ENCODE assay signal across 9 cellular contexts in the genomic region with DNA sequence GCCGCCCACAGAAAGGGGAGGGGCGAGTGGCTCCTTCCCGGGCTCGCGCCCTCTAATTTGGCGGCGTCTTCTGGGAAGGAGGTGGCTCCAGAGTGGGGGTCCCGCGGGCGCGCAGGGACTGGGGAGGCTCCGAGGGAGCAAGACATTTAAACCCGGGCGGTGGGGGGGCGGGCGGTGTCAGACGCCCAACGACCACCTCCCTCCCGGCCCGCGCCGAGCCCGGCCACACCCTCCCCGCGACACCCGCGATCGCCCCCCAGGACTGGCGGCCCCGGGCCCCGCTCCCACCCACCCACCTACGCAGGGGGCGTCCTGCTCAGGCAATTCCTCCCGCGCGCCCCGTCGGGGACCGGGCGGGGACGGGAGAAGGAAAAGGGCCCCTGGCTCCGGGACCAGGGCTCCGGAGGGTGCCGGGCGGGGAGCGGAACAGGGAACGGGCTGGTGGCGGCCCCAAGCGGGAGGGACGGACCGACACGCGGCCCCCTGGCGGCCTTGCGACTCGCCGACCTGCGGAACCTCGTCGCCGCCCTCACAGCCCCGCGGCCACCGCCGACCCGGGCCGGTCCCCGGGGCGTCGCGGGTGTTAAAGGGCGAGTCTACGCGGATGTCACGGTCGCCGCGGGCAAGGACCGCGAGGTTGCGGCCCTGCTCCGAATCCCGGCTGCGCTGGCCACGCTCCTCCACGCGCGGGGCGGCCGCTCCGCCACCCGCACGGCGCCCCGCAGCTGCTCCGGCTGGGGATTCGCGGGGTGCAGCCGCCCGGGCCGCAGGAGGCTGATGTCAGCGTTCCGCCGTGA.
DNase-seq lines count a peak whose midpoint lies in the region; ATAC-seq, FAIRE-seq and TF ChIP-seq lines count a peak whose summit lies in the region.
"Had no signal": no experiment of that assay in that cellular context is flagged by ENCODE, and none has a peak within 500 bp of the region (broad histone marks: within the 10 kb centered on the region; RNA-seq: fewer than 3 reads in every experiment).

No MANE protein-coding gene starts in this region.

- intact Hi-C loops in natural killer cell (cut with micrococcal nuclease): no loop called here

- H3K4me3 Mint-ChIP-seq in natural killer cell: peak overlapping the region; percentile 65

- peaks cover 34 to 50% of the 10 kb centered on the region in 2 donors for H3K27me3 Mint-ChIP-seq in natural killer cell (ENCODE audit: low read depth in 2 of 2)

- CTCF ChIA-PET in BJ (lab: Yijun Ruan, JAX): interaction anchor here (0.7 to 1.9 kb wide), 3 partner anchors 10 to 13 kb away, joined by 4 to 5 read pairs (median 4); no protein-coding TSS in a partner anchor

- peaks cover 9% of the 10 kb centered on the region for H3K36me3 Mint-ChIP-seq in natural killer cell

- H3K27ac ChIP-seq in HUES6 (ENCODE audit: low read depth, low read length) (no peak overlapping the region), coronary artery (no peak overlapping the region), small intestine (ENCODE audit: low read depth in 1 of 2, low read length in 1 of 2) (no peak overlapping the region)

- no peak overlapping the region for H3K9ac ChIP-seq in HUES6 (ENCODE audit: low read length)

- H3K4me1 Mint-ChIP-seq in natural killer cell: peaks cover 5% of the 10 kb centered on the region in 2 donors

- WGBS in small intestine, 3 donors: 3 to 11% (median 5%) methylated on average over 55 to 104 of the region's 104 CpGs

- H3K9me3 Mint-ChIP-seq in natural killer cell: no peaks in the 10 kb centered on the region

- FAIRE-seq in RCC 7860 (lab: Jason Lieb, UNC): no peak
- no peak for FAIRE-seq in small intestine (lab: Jason Lieb, UNC)
- FAIRE-seq: GM12891 had no signal

- H3K36me3 ChIP-seq in BJ (ENCODE audit: control insufficient read depth, insufficient read depth, low read length) (no peaks in the 10 kb centered on the region), HUES6 (ENCODE audit: control insufficient read depth, insufficient read depth, low read length) (no peaks in the 10 kb centered on the region), small intestine (ENCODE audit: control insufficient read depth in 2 of 2, insufficient read depth in 2 of 2, low read length in 2 of 2) (no peaks in the 10 kb centered on the region)

- H3K4me1 ChIP-seq in HUES6 (ENCODE audit: control insufficient read depth, insufficient read depth, low read length) (no peaks in the 10 kb centered on the region), small intestine (ENCODE audit: control insufficient read depth in 2 of 2, insufficient read depth in 1 of 2, low read depth in 1 of 2, low read length in 1 of 2) (no peaks in the 10 kb centered on the region)

- H3K9me3 ChIP-seq in HUES6 (ENCODE audit: control insufficient read depth, insufficient read depth, low read depth, low read length): no peaks in the 10 kb centered on the region
- H3K9me3 ChIP-seq in small intestine (ENCODE audit: control insufficient read depth, low read depth): no peaks in the 10 kb centered on the region

- POLR2A ChIA-PET in BJ (lab: Charles Lee): no interaction called here

- ATAC-seq in natural killer cell: peak in 1 of 3 donors; percentile 61
- ATAC-seq in GM21447 (IDR thresholded peaks at IDR 0.05; ENCODE audit: unreplicated experiment): no peak

- peak overlapping the region; percentile 17 for H3K4me3 ChIP-seq in BJ (ENCODE audit: low read depth, low read length)
- peak overlapping the region; percentile 66 for H3K4me3 ChIP-seq in HUES6 (ENCODE audit: low read depth, low read length)
- H3K4me3 ChIP-seq in coronary artery: peak overlapping the region; percentile 57
- H3K4me3 ChIP-seq in small intestine (ENCODE audit: low read depth in 1 of 2, low read length in 2 of 2): peak overlapping the region in 1 of 2 donors; percentile 39

- H3K27me3 ChIP-seq in BJ (ENCODE audit: control insufficient read depth, insufficient read depth, low read length) (peaks cover 29% of the 10 kb centered on the region), HUES6 (ENCODE audit: control insufficient read depth, insufficient read depth, low read length) (peaks cover 34% of the 10 kb centered on the region), small intestine (ENCODE audit: control insufficient read depth in 2 of 2, insufficient read depth in 2 of 2, low read length in 2 of 2) (peaks cover 5 to 14% of the 10 kb centered on the region in 2 donors)

- TF ChIP-seq CTCF in BJ (IDR thresholded peaks at IDR 0.05; ENCODE audit: insufficient read depth, low read depth, low read length) (no peak; the same call in 1 of the 2 replicates), coronary artery (IDR thresholded peaks at IDR 0.05) (no peak), natural killer cell (IDR thresholded peaks at IDR 0.05) (no peak)

- H3K27ac Mint-ChIP-seq in natural killer cell: no peak overlapping the region

- DNase-seq in BJ (ENCODE audit: low read depth) (no peak), coronary artery (ENCODE audit: low spot score) (no peak), natural killer cell (no peak), RCC 7860 (ENCODE audit: low spot score) (no peak), NCI-H510A treated with DMSO at 0.1 percent for 48 hours (lab: John Stamatoyannopoulos, UW) (no peak), small intestine (no peak)
